Comparison of ENCODE assay signal across 12 cellular contexts in the genomic region with DNA sequence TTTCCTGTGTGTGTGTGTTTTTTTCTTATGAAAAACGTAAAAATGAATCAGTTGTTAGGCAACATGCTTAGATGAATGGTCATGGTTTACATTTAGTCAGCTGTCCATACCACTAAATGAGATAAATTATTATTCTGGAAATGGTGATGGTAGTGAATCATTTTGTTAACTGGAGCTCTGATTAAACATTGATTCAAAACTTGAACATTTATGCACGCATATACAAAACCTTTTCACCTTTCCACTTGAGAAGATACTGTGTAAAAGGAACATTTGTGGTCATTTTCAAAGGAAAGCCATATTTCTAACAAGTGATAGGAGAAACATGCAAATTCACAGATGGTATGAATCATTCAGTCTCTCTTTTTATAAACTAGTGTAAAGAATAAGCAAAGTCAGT.
DNase-seq lines count a peak whose midpoint lies in the region; ATAC-seq and TF ChIP-seq lines count a peak whose summit lies in the region.
"Had no signal": no experiment of that assay in that cellular context is flagged by ENCODE, and none has a peak within 500 bp of the region (broad histone marks: within the 10 kb centered on the region; RNA-seq: fewer than 3 reads in every experiment).

No MANE protein-coding gene starts in this region.

- TF ChIP-seq POLR2A in lower leg skin (IDR thresholded peaks at IDR 0.05), result no peak

- no peak overlapping the region for H3K4me3 ChIP-seq in lower leg skin (ENCODE audit: low read depth, poor library complexity, severe bottlenecking)
- H3K4me3 ChIP-seq: BLaER1 treated with 17β-estradiol and CSF1 and Interleukin-3, amounts not matched to agents 10 nM and 100 nM had no signal

- DNase-seq in AG08396 (ENCODE audit: low spot score) (peak; percentile 34), RPMI7951 (ENCODE audit: low read depth) (peak; percentile 74), fibroblast of peridontal ligament (ENCODE audit: extremely low read depth) (peak; percentile 88), epidermal melanocyte (ENCODE audit: insufficient read length, low spot score) (no peak), lower leg skin (ENCODE audit: low spot score in 2 of 2) (no peak), globus pallidus (ENCODE audit: low spot score) (no peak), 8988T (no peak)
- DNase-seq: activated CD8-positive, alpha-beta memory T cell treated with anti-CD3 and anti-CD28 coated beads, Interleukin-2, amount 50 U/mL, for 4 hours; caudate nucleus; stimulated activated naive CD8-positive, alpha-beta T cell treated with anti-CD3 and anti-CD28 coated beads, Interleukin-15, amount 100 ng/mL, for 72 hours had no signal

- intact Hi-C loops in lower leg skin (cut with DNase I; ENCODE audit: low total_unique reads), result no loop called here

- 56 to 64% methylated on average over 2 of the region's 2 CpGs for WGBS in lower leg skin, 2 donors

- no peak for TF ChIP-seq CTCF in lower leg skin (IDR thresholded peaks at IDR 0.05)

- peak; percentile 52 for ATAC-seq in HG02610 (IDR thresholded peaks at IDR 0.05; ENCODE audit: unreplicated experiment)
- ATAC-seq: stimulated activated naive CD8-positive, alpha-beta T cell treated with anti-CD3 and anti-CD28 coated beads, Interleukin-15, amount 100 ng/mL, for 72 hours had no signal

Comparison
In these comparisons a context has a peak if more than half of its experiments do, and no peak if none do; other contexts are left out.
1. DNase-seq: peak in AG08396 (single experiment), RPMI7951 (single experiment) and fibroblast of peridontal ligament (single experiment); none in epidermal melanocyte (single experiment), lower leg skin (0 of 2), globus pallidus (single experiment) and 8988T (single experiment).